In genomic region chr15:34673241-34673640, GRCh38 we compare ENCODE assay signal across 29 cellular contexts.
"Had no signal": no experiment of that assay in that cellular context is flagged by ENCODE, and none has a peak within 500 bp of the region (broad histone marks: within the 10 kb centered on the region; RNA-seq: fewer than 3 reads in every experiment).

No MANE protein-coding gene starts in this region.

- H3K4me1 Mint-ChIP-seq: stimulated activated effector memory CD8-positive, alpha-beta T cell treated with anti-CD3 and anti-CD28 coated beads, Interleukin-12 subunit alpha, Interleukin-12 subunit beta, amount 100 ng/mL, for 72 hours; stimulated activated memory B cell treated with anti-CD40 and anti-IgM and Interleukin-4, amounts not matched to agents 10 μg/mL and 1 μg/mL and 100 μg/mL, for 72 hours; stimulated activated naive B cell treated with anti-CD40 and anti-IgM and Interleukin-4, amounts not matched to agents 10 μg/mL and 1 μg/mL and 100 μg/mL, for 72 hours; stimulated activated naive CD8-positive, alpha-beta T cell treated with anti-CD3 and anti-CD28 coated beads, Interleukin-15, amount 100 ng/mL, for 72 hours had no signal

- H3K36me3 ChIP-seq: stomach, suprapubic skin, thoracic aorta, thyroid gland, tibial artery, tibial nerve, transverse colon, upper lobe of left lung, upper lobe of right lung, uterus, vagina had no signal

- DNase-seq: stimulated activated CD4-positive, alpha-beta T cell treated with anti-CD3 and anti-CD28 coated beads, Interleukin-2, amount 100 ng/mL, for 48 hours; stimulated activated CD4-positive, alpha-beta T cell treated with anti-CD3 and anti-CD28 coated beads, Interleukin-4, amount 100 ng/mL, for 1 hour; stimulated activated CD4-positive, alpha-beta T cell treated with anti-CD3 and anti-CD28 coated beads, Interleukin-4, amount 100 ng/mL, for 24 hours; stimulated activated CD4-positive, alpha-beta T cell treated with anti-CD3 and anti-CD28 coated beads, Interleukin-4, amount 100 ng/mL, for 4 hours; stimulated activated CD8-positive, alpha-beta memory T cell treated with anti-CD3 and anti-CD28 coated beads, Interleukin-4, amount 100 ng/mL, for 48 hours; stimulated activated naive B cell treated with anti-CD40 and anti-IgM and Interleukin-4, amounts not matched to agents 10 μg/mL and 1 μg/mL and 100 μg/mL, for 72 hours; stimulated activated naive CD4-positive, alpha-beta T cell; stimulated activated naive CD4-positive, alpha-beta T cell treated with Interleukin-2 at 50 U/mL for 16 hours; stimulated activated naive CD8-positive, alpha-beta T cell treated with anti-CD3 and anti-CD28 coated beads, Interleukin-15, amount 100 ng/mL, for 72 hours; stimulated activated naive CD8-positive, alpha-beta T cell treated with anti-CD3 and anti-CD28 coated beads, Interleukin-15, Interleukin-2, amounts not matched to agents 100 U/mL and 50 U/mL, for 24 hours; stomach; substantia nigra; testis; thyroid gland; tibial artery; transverse colon; trophoblast cell; upper lobe of left lung; upper lobe of right lung; uterus had no signal

- H3K27ac Mint-ChIP-seq: stimulated activated effector memory CD8-positive, alpha-beta T cell treated with anti-CD3 and anti-CD28 coated beads, Interleukin-12 subunit alpha, Interleukin-12 subunit beta, amount 100 ng/mL, for 72 hours; stimulated activated memory B cell treated with anti-CD40 and anti-IgM and Interleukin-4, amounts not matched to agents 10 μg/mL and 1 μg/mL and 100 μg/mL, for 72 hours; stimulated activated naive B cell treated with anti-CD40 and anti-IgM and Interleukin-4, amounts not matched to agents 10 μg/mL and 1 μg/mL and 100 μg/mL, for 72 hours; stimulated activated naive CD8-positive, alpha-beta T cell treated with anti-CD3 and anti-CD28 coated beads, Interleukin-15, amount 100 ng/mL, for 72 hours; stimulated activated naive CD8-positive, alpha-beta T cell treated with anti-CD3 and anti-CD28 coated beads, Interleukin-15, Interleukin-2, amounts not matched to agents 100 ng/mL and 50 ng/mL, for 24 hours; type B pancreatic cell had no signal

- ATAC-seq: stimulated activated effector memory CD8-positive, alpha-beta T cell treated with anti-CD3 and anti-CD28 coated beads, Interleukin-12 subunit alpha, Interleukin-12 subunit beta, amount 100 ng/mL, for 72 hours; stimulated activated memory B cell treated with anti-CD40 and anti-IgM and Interleukin-4, amounts not matched to agents 10 μg/mL and 1 μg/mL and 100 μg/mL, for 72 hours; stimulated activated naive B cell treated with anti-CD40 and anti-IgM and Interleukin-4, amounts not matched to agents 10 μg/mL and 1 μg/mL and 100 μg/mL, for 72 hours; stimulated activated naive CD8-positive, alpha-beta T cell treated with anti-CD3 and anti-CD28 coated beads, Interleukin-15, amount 100 ng/mL, for 72 hours; stimulated activated naive CD8-positive, alpha-beta T cell treated with anti-CD3 and anti-CD28 coated beads, Interleukin-15, Interleukin-2, amounts not matched to agents 100 U/mL and 50 U/mL, for 24 hours; upper lobe of right lung had no signal

- H3K9me3 ChIP-seq: stomach, suprapubic skin, testis, thoracic aorta, thyroid gland, tibial artery, tibial nerve, transverse colon, upper lobe of left lung, upper lobe of right lung, uterus, vagina had no signal

- H3K27ac ChIP-seq: stomach, suprapubic skin, testis, thoracic aorta, thyroid gland, tibial artery, tibial nerve, transverse colon, upper lobe of left lung, upper lobe of right lung, uterus, vagina had no signal

- H3K4me3 Mint-ChIP-seq: stimulated activated effector memory CD8-positive, alpha-beta T cell treated with anti-CD3 and anti-CD28 coated beads, Interleukin-12 subunit alpha, Interleukin-12 subunit beta, amount 100 ng/mL, for 72 hours; stimulated activated memory B cell treated with anti-CD40 and anti-IgM and Interleukin-4, amounts not matched to agents 10 μg/mL and 1 μg/mL and 100 μg/mL, for 72 hours; stimulated activated naive B cell treated with anti-CD40 and anti-IgM and Interleukin-4, amounts not matched to agents 10 μg/mL and 1 μg/mL and 100 μg/mL, for 72 hours; stimulated activated naive CD8-positive, alpha-beta T cell treated with anti-CD3 and anti-CD28 coated beads, Interleukin-15, amount 100 ng/mL, for 72 hours; stimulated activated naive CD8-positive, alpha-beta T cell treated with anti-CD3 and anti-CD28 coated beads, Interleukin-15, Interleukin-2, amounts not matched to agents 100 ng/mL and 50 ng/mL, for 24 hours; type B pancreatic cell had no signal

- FAIRE-seq: urothelium cell line had no signal

- H3K4me1 ChIP-seq: stomach, suprapubic skin, testis, thyroid gland, tibial artery, tibial nerve, transverse colon, upper lobe of left lung, upper lobe of right lung, uterus, vagina had no signal

- H3K36me3 Mint-ChIP-seq: stimulated activated effector memory CD8-positive, alpha-beta T cell treated with anti-CD3 and anti-CD28 coated beads, Interleukin-12 subunit alpha, Interleukin-12 subunit beta, amount 100 ng/mL, for 72 hours; stimulated activated memory B cell treated with anti-CD40 and anti-IgM and Interleukin-4, amounts not matched to agents 10 μg/mL and 1 μg/mL and 100 μg/mL, for 72 hours; stimulated activated naive B cell treated with anti-CD40 and anti-IgM and Interleukin-4, amounts not matched to agents 10 μg/mL and 1 μg/mL and 100 μg/mL, for 72 hours; type B pancreatic cell had no signal

- H3K9me3 Mint-ChIP-seq: stimulated activated effector memory CD8-positive, alpha-beta T cell treated with anti-CD3 and anti-CD28 coated beads, Interleukin-12 subunit alpha, Interleukin-12 subunit beta, amount 100 ng/mL, for 72 hours; stimulated activated memory B cell treated with anti-CD40 and anti-IgM and Interleukin-4, amounts not matched to agents 10 μg/mL and 1 μg/mL and 100 μg/mL, for 72 hours; stimulated activated naive B cell treated with anti-CD40 and anti-IgM and Interleukin-4, amounts not matched to agents 10 μg/mL and 1 μg/mL and 100 μg/mL, for 72 hours; stimulated activated naive CD8-positive, alpha-beta T cell treated with anti-CD3 and anti-CD28 coated beads, Interleukin-15, amount 100 ng/mL, for 72 hours; stimulated activated naive CD8-positive, alpha-beta T cell treated with anti-CD3 and anti-CD28 coated beads, Interleukin-15, Interleukin-2, amounts not matched to agents 100 ng/mL and 50 ng/mL, for 24 hours; type B pancreatic cell had no signal

- H3K27me3 ChIP-seq: testis, thyroid gland, tibial nerve, transverse colon, upper lobe of left lung, uterus, vagina had no signal

- H3K4me3 ChIP-seq: stomach, suprapubic skin, testis, thoracic aorta, thyroid gland, tibial artery, tibial nerve, transverse colon, upper lobe of left lung, upper lobe of right lung, uterus, vagina had no signal
